ENCODE assay signal across 9 cellular contexts in the genomic region with DNA sequence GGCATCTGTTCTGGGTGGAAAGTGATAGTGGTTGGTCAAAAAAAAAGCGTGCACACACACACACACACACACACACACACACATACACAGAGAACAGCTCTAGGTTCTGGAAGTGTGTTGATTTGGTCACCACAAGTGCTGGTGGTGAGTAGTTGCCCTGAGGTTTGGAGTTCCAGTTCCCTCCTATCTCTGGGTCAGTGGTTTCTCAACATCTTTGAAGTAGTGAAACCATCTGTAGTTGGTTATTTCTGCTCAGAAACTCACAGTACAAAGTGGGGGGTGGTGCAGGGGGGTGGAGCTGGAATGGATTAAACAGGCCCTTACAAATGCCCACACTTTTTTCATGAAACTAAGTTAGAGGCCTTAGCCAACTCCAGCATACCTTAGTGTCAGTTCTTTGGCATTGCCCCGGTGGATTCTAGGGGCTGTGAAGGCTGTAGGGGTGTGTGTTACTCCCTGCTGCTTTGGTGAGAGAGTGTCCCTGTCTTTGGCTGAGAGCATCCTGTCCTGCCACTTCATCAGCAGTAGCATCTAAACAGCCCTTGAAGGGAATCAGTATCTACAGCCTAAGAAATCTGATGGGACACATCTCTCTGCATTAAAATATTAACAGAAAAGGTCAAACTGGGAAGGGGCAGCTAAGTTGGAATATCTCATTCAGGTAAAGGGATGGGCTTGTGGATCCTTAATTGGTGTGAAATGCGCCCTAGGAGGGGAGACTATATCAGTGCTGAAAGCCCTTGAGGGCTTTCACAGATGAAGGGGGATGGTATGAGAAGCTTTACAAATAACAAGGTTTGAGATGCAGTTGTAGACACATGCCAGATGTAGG. TPM values are rescaled to one million over a fixed set of nuclear protein-coding genes. Genes with fewer than 3 reads are reported as not detected.
DNase-seq lines count a peak whose midpoint lies in the region; ATAC-seq, FAIRE-seq and TF ChIP-seq lines count a peak whose summit lies in the region.
"Had no signal": no experiment of that assay in that cellular context is flagged by ENCODE, and none has a peak within 500 bp of the region (broad histone marks: within the 10 kb centered on the region; RNA-seq: fewer than 3 reads in every experiment).

No MANE protein-coding gene starts in this region.

- H3K36me3 ChIP-seq in cardiac muscle cell = no peaks in the 10 kb centered on the region
- H3K36me3 ChIP-seq in esophagus muscularis mucosa = no peaks in the 10 kb centered on the region

- H3K4me3 ChIP-seq in cardiac muscle cell (no peak overlapping the region), esophagus muscularis mucosa (no peak overlapping the region)

- WGBS in esophagus muscularis mucosa = 50% methylated on average over 3 of the region's 3 CpGs

- H3K27ac Mint-ChIP-seq in stimulated activated memory B cell treated with anti-CD40 and anti-IgM and Interleukin-4, amounts not matched to agents 10 μg/mL and 1 μg/mL and 100 μg/mL, for 72 hours = no peak overlapping the region

- H3K9me3 ChIP-seq in cardiac muscle cell (ENCODE audit: low read depth) (no peaks in the 10 kb centered on the region), esophagus muscularis mucosa (no peaks in the 10 kb centered on the region)

- intact Hi-C loops in cardiac septum (cut with DNase I) (no loop called here), esophagus muscularis mucosa (cut with DNase I) (loop anchor here (10.0 kb wide), 1 partner anchor 219 kb away; no protein-coding TSS in a partner anchor)

- H3K4me1 ChIP-seq in cardiac muscle cell (ENCODE audit: low read depth) (peaks cover 80% of the 10 kb centered on the region), esophagus muscularis mucosa (peaks cover 81 to 99% (median 93%) of the 10 kb centered on the region in 4 donors)

- H3K27me3 Mint-ChIP-seq in stimulated activated memory B cell treated with anti-CD40 and anti-IgM and Interleukin-4, amounts not matched to agents 10 μg/mL and 1 μg/mL and 100 μg/mL, for 72 hours = no peaks in the 10 kb centered on the region

- H3K27ac ChIP-seq in cardiac muscle cell (peak overlapping the region; percentile 62), esophagus muscularis mucosa (replicated peaks in 1 of 4) (peak overlapping the region in 3 of 4 donors; percentile 11 to 23 (median 15))

- peak overlapping the region; percentile 40 for H3K4me3 Mint-ChIP-seq in stimulated activated memory B cell treated with anti-CD40 and anti-IgM and Interleukin-4, amounts not matched to agents 10 μg/mL and 1 μg/mL and 100 μg/mL, for 72 hours

- no peak for TF ChIP-seq EP300 in esophagus muscularis mucosa (IDR thresholded peaks at IDR 0.05)

- peak; percentile 70 for ATAC-seq in HG02798 (IDR thresholded peaks at IDR 0.05; ENCODE audit: poor library complexity, unreplicated experiment)
- peak; percentile 81 for ATAC-seq in stimulated activated memory B cell treated with anti-CD40 and anti-IgM and Interleukin-4, amounts not matched to agents 10 μg/mL and 1 μg/mL and 100 μg/mL, for 72 hours

- H3K36me3 Mint-ChIP-seq in stimulated activated memory B cell treated with anti-CD40 and anti-IgM and Interleukin-4, amounts not matched to agents 10 μg/mL and 1 μg/mL and 100 μg/mL, for 72 hours = peaks cover 8% of the 10 kb centered on the region

- peaks cover 100% of the 10 kb centered on the region for H3K4me1 Mint-ChIP-seq in stimulated activated memory B cell treated with anti-CD40 and anti-IgM and Interleukin-4, amounts not matched to agents 10 μg/mL and 1 μg/mL and 100 μg/mL, for 72 hours

- no peak for FAIRE-seq in D721Med (lab: Jason Lieb, UNC)
- FAIRE-seq: colon had no signal

- H3K9me3 Mint-ChIP-seq in stimulated activated memory B cell treated with anti-CD40 and anti-IgM and Interleukin-4, amounts not matched to agents 10 μg/mL and 1 μg/mL and 100 μg/mL, for 72 hours = no peaks in the 10 kb centered on the region

- DNase-seq in cardiac muscle cell (ENCODE audit: low read depth in 1 of 2, low spot score in 1 of 2) = peak in 1 of 2 donors; percentile 96
- DNase-seq in cardiac septum (ENCODE audit: low spot score) = no peak
- peak; percentile 100 for DNase-seq in RPMI7951 (ENCODE audit: low read depth)
- DNase-seq in esophagus muscularis mucosa (ENCODE audit: extremely low spot score) = no peak
- no peak for DNase-seq in D721Med (ENCODE audit: insufficient read length, low spot score)
- no peak for DNase-seq in NCI-H2171 treated with DMSO at 0.1 percent for 48 hours (lab: John Stamatoyannopoulos, UW)

- TF ChIP-seq POLR2A in esophagus muscularis mucosa (IDR thresholded peaks at IDR 0.05; ENCODE audit: low read depth) = no peak

- TF ChIP-seq CTCF in cardiac muscle cell (IDR thresholded peaks at IDR 0.05; ENCODE audit: low read depth, low read length) (no peak), esophagus muscularis mucosa (IDR thresholded peaks at IDR 0.05) (no peak), D721Med (IDR thresholded peaks at IDR 0.05; ENCODE audit: insufficient read depth, missing control alignments) (no peak)

- H3K27me3 ChIP-seq in cardiac muscle cell (no peaks in the 10 kb centered on the region), esophagus muscularis mucosa (no peaks in the 10 kb centered on the region)

RNA-seq across cellular contexts. Expression of a gene that starts 20.6 kb away (rescaled TPM):
- total RNA-seq in cardiac muscle cell = 25.9 and 29.2 TPM in 2 replicates
- polyA plus RNA-seq in cardiac muscle cell = 16.3 and 26.1 TPM in 2 replicates
- 18.4 TPM for total RNA-seq in cardiac septum
- 17.7 and 19.7 TPM in 2 replicates for total RNA-seq in RPMI7951 (2014; rRNA removed; shearing (Covaris generic))
- 10 to 100 TPM; 21.2 to 32.3 (median 24.2) TPM for total RNA-seq in esophagus muscularis mucosa
